ENCODE assay signal across 12 cellular contexts in the genomic region with DNA sequence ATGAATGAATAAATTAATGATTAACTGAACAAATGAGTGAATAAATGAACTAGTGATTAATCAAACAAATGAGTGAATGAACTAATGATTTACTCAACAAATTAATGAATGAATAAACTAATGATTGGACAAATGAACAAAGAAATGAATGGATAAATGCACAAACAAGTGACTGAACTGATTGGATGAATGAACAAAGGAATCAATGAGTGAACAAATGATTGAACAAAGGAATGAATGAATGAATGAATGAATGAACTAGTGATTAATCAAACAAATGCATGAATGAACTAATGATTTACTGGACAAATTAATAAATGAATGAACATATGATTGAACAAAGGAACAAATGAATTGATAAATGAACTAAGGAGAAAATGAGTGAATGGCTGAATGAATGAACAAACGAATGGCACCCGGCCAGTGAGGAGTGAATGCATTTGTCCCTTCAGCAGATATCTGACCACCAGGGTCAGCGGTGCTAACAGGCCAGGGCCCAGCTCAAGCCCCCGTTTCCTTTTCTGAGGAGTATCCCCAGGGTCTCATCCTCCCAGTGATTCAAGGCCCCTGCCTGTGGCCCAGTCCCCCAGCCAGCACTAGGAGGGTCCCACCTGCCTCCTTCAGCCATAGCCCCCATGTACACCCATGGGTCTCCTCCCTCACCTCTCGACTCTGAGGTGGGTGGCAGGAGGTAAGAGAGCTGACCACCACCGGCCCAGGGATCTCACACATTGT. TPM values are rescaled to one million over a fixed set of nuclear protein-coding genes. Genes with fewer than 3 reads are reported as not detected.
DNase-seq lines count a peak whose midpoint lies in the region; ATAC-seq, FAIRE-seq and TF ChIP-seq lines count a peak whose summit lies in the region.
"Had no signal": no experiment of that assay in that cellular context is flagged by ENCODE, and none has a peak within 500 bp of the region (broad histone marks: within the 10 kb centered on the region; RNA-seq: fewer than 3 reads in every experiment).

No MANE protein-coding gene starts in this region.

- no peak for FAIRE-seq in D721Med (lab: Jason Lieb, UNC)

- no peak overlapping the region for H3K27ac Mint-ChIP-seq in activated CD8-positive, alpha-beta T cell treated with anti-CD3 and anti-CD28 coated beads, Interleukin-2, amount 10 ng/mL, durations not matched to agents 7 days and 5 days
- no peak overlapping the region for H3K27ac Mint-ChIP-seq in nephron progenitor cell

- no peak overlapping the region for H3K4me3 Mint-ChIP-seq in activated CD8-positive, alpha-beta T cell treated with anti-CD3 and anti-CD28 coated beads, Interleukin-2, amount 10 ng/mL, durations not matched to agents 7 days and 5 days
- H3K4me3 Mint-ChIP-seq in nephron progenitor cell = no peak overlapping the region

- no peak for ATAC-seq in activated CD8-positive, alpha-beta T cell treated with anti-CD3 and anti-CD28 coated beads, Interleukin-2, amount 10 ng/mL, durations not matched to agents 7 days and 5 days
- no peak for ATAC-seq in HG03432 (IDR thresholded peaks at IDR 0.05; ENCODE audit: unreplicated experiment)

- peak overlapping the region in 3 of 59 donors; percentile 74 to 88 (median 87) for H3K27ac ChIP-seq in dorsolateral prefrontal cortex
- H3K27ac ChIP-seq: PC-9, WERI-Rb-1 had no signal

- POLR2A ChIA-PET in activated CD8-positive, alpha-beta T cell treated with anti-CD3 and anti-CD28 coated beads, Interleukin-2, amount 10 ng/mL, durations not matched to agents 7 days and 5 days (lab: Charles Lee) = no interaction called here

- no peaks in the 10 kb centered on the region for H3K9me3 Mint-ChIP-seq in activated CD8-positive, alpha-beta T cell treated with anti-CD3 and anti-CD28 coated beads, Interleukin-2, amount 10 ng/mL, durations not matched to agents 7 days and 5 days (ENCODE audit: insufficient read depth)
- H3K9me3 Mint-ChIP-seq in nephron progenitor cell = no peaks in the 10 kb centered on the region

- peak; percentile 2 for DNase-seq in stimulated activated CD4-positive, alpha-beta T cell treated with anti-CD3 and anti-CD28 coated beads, Interleukin-4, amount 100 ng/mL, for 24 hours
- no peak for DNase-seq in stimulated activated CD4-positive, alpha-beta T cell treated with anti-CD3 and anti-CD28 coated beads, Interleukin-12 subunit alpha, Interleukin-12 subunit beta, amount 100 ng/mL, for 4 hours
- DNase-seq in dorsolateral prefrontal cortex = peak in 7 of 10 donors; percentile 1 to 25 (median 10)
- peak in 6 of 10 donors; percentile 4 to 57 (median 9) for DNase-seq in posterior cingulate gyrus
- no peak for DNase-seq in activated CD8-positive, alpha-beta T cell treated with anti-CD3 and anti-CD28 coated beads, Interleukin-2, amount 10 ng/mL, durations not matched to agents 7 days and 5 days
- no peak for DNase-seq in D721Med (ENCODE audit: insufficient read length, low spot score)
- no peak for DNase-seq in nephron progenitor cell
- DNase-seq: NCI-H2107, NCI-H748 treated with DMSO at 0.1 percent for 48 hours, PC-9 had no signal

- CTCF ChIA-PET in activated CD8-positive, alpha-beta T cell treated with anti-CD3 and anti-CD28 coated beads, Interleukin-2, amount 10 ng/mL, durations not matched to agents 7 days and 5 days (lab: Charles Lee) = no interaction called here

- no peaks in the 10 kb centered on the region for H3K27me3 ChIP-seq in dorsolateral prefrontal cortex

- no peaks in the 10 kb centered on the region for H3K36me3 Mint-ChIP-seq in activated CD8-positive, alpha-beta T cell treated with anti-CD3 and anti-CD28 coated beads, Interleukin-2, amount 10 ng/mL, durations not matched to agents 7 days and 5 days (ENCODE audit: low read depth)
- H3K36me3 Mint-ChIP-seq in nephron progenitor cell (ENCODE audit: low read depth) = no peaks in the 10 kb centered on the region

- no peak overlapping the region for H3K4me3 ChIP-seq in dorsolateral prefrontal cortex
- H3K4me3 ChIP-seq: PC-9 had no signal

- intact Hi-C loops in dorsolateral prefrontal cortex (cut with DNase I) (no loop called here), posterior cingulate gyrus (cut with DNase I) (no loop called here)

- H3K27me3 Mint-ChIP-seq in activated CD8-positive, alpha-beta T cell treated with anti-CD3 and anti-CD28 coated beads, Interleukin-2, amount 10 ng/mL, durations not matched to agents 7 days and 5 days (ENCODE audit: low read depth) = no peaks in the 10 kb centered on the region
- H3K27me3 Mint-ChIP-seq in nephron progenitor cell (ENCODE audit: low read depth, poor library complexity) = peaks cover 6% of the 10 kb centered on the region

- no peak for TF ChIP-seq CTCF in dorsolateral prefrontal cortex (IDR thresholded peaks at IDR 0.05 in 54 of 56, conservative IDR thresholded peaks at IDR 0.05 in 2 of 56; ENCODE audit: low read depth in 1 of 56, partially characterized antibody in 56 of 56)
- TF ChIP-seq CTCF in D721Med (IDR thresholded peaks at IDR 0.05; ENCODE audit: insufficient read depth, missing control alignments) = no peak
- no peak for TF ChIP-seq CTCF in nephron progenitor cell (IDR thresholded peaks at IDR 0.05)

- H3K4me1 Mint-ChIP-seq in activated CD8-positive, alpha-beta T cell treated with anti-CD3 and anti-CD28 coated beads, Interleukin-2, amount 10 ng/mL, durations not matched to agents 7 days and 5 days (ENCODE audit: low read depth) = peaks cover 5% of the 10 kb centered on the region
- peaks cover 26% of the 10 kb centered on the region for H3K4me1 Mint-ChIP-seq in nephron progenitor cell

RNA-seq across cellular contexts. Expression of gene WNT9A, which starts 49.9 kb away (rescaled TPM):
- total RNA-seq in dorsolateral prefrontal cortex = 1 to 10 TPM in 72 of 120 experiments, under 1 TPM in 48; 0.24 to 3.3 (median 1.2) TPM
- not detected for total RNA-seq in activated CD8-positive, alpha-beta T cell treated with anti-CD3 and anti-CD28 coated beads, Interleukin-2, amount 10 ng/mL, durations not matched to agents 7 days and 5 days

Comparison
In these comparisons a context has a peak if more than half of its experiments do, and no peak if none do; other contexts are left out.
1. DNase-seq: peak in stimulated activated CD4-positive, alpha-beta T cell treated with anti-CD3 and anti-CD28 coated beads, Interleukin-4, amount 100 ng/mL, for 24 hours (single experiment), dorsolateral prefrontal cortex (7 of 10) and posterior cingulate gyrus (6 of 10); none in stimulated activated CD4-positive, alpha-beta T cell treated with anti-CD3 and anti-CD28 coated beads, Interleukin-12 subunit alpha, Interleukin-12 subunit beta, amount 100 ng/mL, for 4 hours (single experiment), activated CD8-positive, alpha-beta T cell treated with anti-CD3 and anti-CD28 coated beads, Interleukin-2, amount 10 ng/mL, durations not matched to agents 7 days and 5 days (single experiment), D721Med (single experiment) and nephron progenitor cell (single experiment).